In the genomic region with DNA sequence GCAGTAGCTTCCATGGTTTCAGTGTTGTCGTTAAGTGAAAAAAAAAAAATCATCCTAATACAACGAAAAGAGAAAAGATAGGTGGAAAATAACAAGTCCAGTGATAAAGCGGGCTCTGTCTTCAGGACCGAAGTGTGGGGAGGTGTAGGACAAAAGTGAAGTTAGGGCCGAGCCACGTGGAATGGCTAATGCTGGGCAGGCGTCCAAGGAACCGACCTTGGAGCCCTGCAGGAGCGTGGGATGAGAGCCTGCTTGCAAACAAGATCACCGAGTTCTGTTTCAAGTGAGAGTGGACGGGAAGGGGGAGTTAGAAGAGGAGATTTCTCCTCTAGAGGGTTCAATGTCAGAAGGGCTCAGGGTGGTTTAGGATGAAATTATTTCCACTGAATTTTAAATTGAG, we compare ENCODE assay signal across 17 cellular contexts. TPM values are rescaled to one million over a fixed set of nuclear protein-coding genes. Genes with fewer than 3 reads are reported as not detected.
DNase-seq lines count a peak whose midpoint lies in the region; ATAC-seq and TF ChIP-seq lines count a peak whose summit lies in the region.
"Had no signal": no experiment of that assay in that cellular context is flagged by ENCODE, and none has a peak within 500 bp of the region (broad histone marks: within the 10 kb centered on the region; RNA-seq: fewer than 3 reads in every experiment).

No MANE protein-coding gene starts in this region.

- no peaks in the 10 kb centered on the region for H3K27me3 ChIP-seq in heart right ventricle

- intact Hi-C loops in heart right ventricle (cut with DNase I) = no loop called here

- H3K36me3 ChIP-seq in heart right ventricle = no peaks in the 10 kb centered on the region

- TF ChIP-seq CTCF in heart right ventricle (IDR thresholded peaks at IDR 0.05) = no peak

- H3K4me1 ChIP-seq in heart right ventricle = peaks cover 0 to 10% (median 4%) of the 10 kb centered on the region in 9 donors

- 10 to 12% methylated on average over 11 of the region's 11 CpGs for WGBS in heart right ventricle, 2 donors

- DNase-seq in DMS53 (lab: John Stamatoyannopoulos, UW) = peak; percentile 69
- peak in 39 of 58 donors; percentile 4 to 59 (median 21) for DNase-seq in anterior cingulate cortex (lab: John Stamatoyannopoulos, UW)
- DNase-seq in heart right ventricle = peak; percentile 64 to 81
- DNase-seq in pons (ENCODE audit: low spot score) = peak; percentile 31
- no peak for DNase-seq in SW 1271 (lab: John Stamatoyannopoulos, UW)
- DNase-seq in stimulated activated CD4-positive, alpha-beta T cell treated with anti-CD3 and anti-CD28 coated beads, Interleukin-4, amount 100 ng/mL, for 4 hours = no peak
- DNase-seq: erythroblast; PC-9; stimulated activated CD4-positive, alpha-beta T cell treated with anti-CD3 and anti-CD28 coated beads, Interleukin-4, amount 100 ng/mL, for 1 hour had no signal

- no peaks in the 10 kb centered on the region for H3K9me3 ChIP-seq in heart right ventricle

- H3K4me3 ChIP-seq in heart right ventricle = peak overlapping the region in 1 of 10 donors; percentile 8
- H3K4me3 ChIP-seq: PC-9 had no signal

- H3K27ac ChIP-seq in heart right ventricle = peak overlapping the region in 1 of 10 donors; percentile 16
- H3K27ac ChIP-seq: C4-2B, HL-60, PC-9 had no signal

- ATAC-seq in heart right ventricle (peak; percentile 77 to 99 (median 89)), GM21423 (IDR thresholded peaks at IDR 0.05; ENCODE audit: unreplicated experiment) (no peak), HG03175 (IDR thresholded peaks at IDR 0.05; ENCODE audit: unreplicated experiment) (no peak)
- ATAC-seq: stimulated activated memory B cell treated with anti-CD40 and anti-IgM and Interleukin-4, amounts not matched to agents 10 μg/mL and 1 μg/mL and 100 μg/mL, for 72 hours had no signal

RNA-seq across cellular contexts. Expression of a gene that starts 22.2 kb away (rescaled TPM):
- total RNA-seq in heart right ventricle = under 1 TPM in 1 of 10 donors, not detected in 9; 0.20 TPM
- under 1 TPM in 1 of 2 donors, not detected in 1; 0.13 TPM for polyA plus RNA-seq in heart right ventricle
- total RNA-seq: chondrocyte; osteocyte; T-helper 2 cell treated with Interferon-gamma antibody and Interleukin-4, amounts not matched to agents 100 ng/mL and 5 ng/mL, for 36 hours had no signal

Comparison
In these comparisons a context has a peak if more than half of its experiments do, and no peak if none do; other contexts are left out.
1. DNase-seq: peak in DMS53 (single experiment), anterior cingulate cortex (39 of 58), heart right ventricle (2 of 2) and pons (single experiment); none in SW 1271 (0 of 2) and stimulated activated CD4-positive, alpha-beta T cell treated with anti-CD3 and anti-CD28 coated beads, Interleukin-4, amount 100 ng/mL, for 4 hours (0 of 2).
2. ATAC-seq: peak in heart right ventricle (8 of 8); none in GM21423 (single experiment) and HG03175 (single experiment).